ENCODE assay signal across 8 cellular contexts in genomic region chr2:20650412-20650879, GRCh38. TPM values are rescaled to one million over a fixed set of nuclear protein-coding genes. Genes with fewer than 3 reads are reported as not detected.
DNase-seq lines count a peak whose midpoint lies in the region; ATAC-seq and TF ChIP-seq lines count a peak whose summit lies in the region.

No MANE protein-coding gene starts in this region.

- H3K27me3 Mint-ChIP-seq in activated T-cell treated with anti-CD3 and anti-CD28 coated beads, Interleukin-2, amount 50 U/mL, for 4 hours (ENCODE audit: low read depth) = peaks cover under 1% of the 10 kb centered on the region
- peaks cover 2 to 11% (median 10%) of the 10 kb centered on the region in 3 donors for H3K27me3 Mint-ChIP-seq in immature natural killer cell (ENCODE audit: low read depth in 3 of 3)

- peaks cover 32% of the 10 kb centered on the region for H3K4me1 Mint-ChIP-seq in activated T-cell treated with anti-CD3 and anti-CD28 coated beads, Interleukin-2, amount 50 U/mL, for 4 hours (ENCODE audit: low read depth)
- peaks cover 39 to 44% of the 10 kb centered on the region in 2 donors for H3K4me1 Mint-ChIP-seq in immature natural killer cell

- 7 to 14% (median 8%) methylated on average over 10 to 18 of the region's 18 CpGs for WGBS in spleen, 5 donors

- H3K4me1 ChIP-seq in spleen = peaks cover 20 to 44% (median 36%) of the 10 kb centered on the region in 6 donors

- TF ChIP-seq POLR2A in spleen (IDR thresholded peaks at IDR 0.05) = no peak

- intact Hi-C loops in spleen (cut with DNase I; ENCODE audit: low total_unique reads) = no loop called here

- peak overlapping the region; percentile 92 to 95 for H3K4me3 ChIP-seq in cardiac fibroblast (replicated peaks in 1 of 2; ENCODE audit: low read depth in 2 of 2, low read length in 2 of 2)
- peak overlapping the region; percentile 65 to 84 (median 75) for H3K4me3 ChIP-seq in spleen

- no peaks in the 10 kb centered on the region for H3K9me3 Mint-ChIP-seq in activated T-cell treated with anti-CD3 and anti-CD28 coated beads, Interleukin-2, amount 50 U/mL, for 4 hours
- no peaks in the 10 kb centered on the region for H3K9me3 Mint-ChIP-seq in immature natural killer cell

- H3K27me3 ChIP-seq in spleen (replicated peaks in 1 of 7) = no peaks in the 10 kb centered on the region

- H3K9me3 ChIP-seq in spleen = no peaks in the 10 kb centered on the region

- TF ChIP-seq CTCF in cardiac fibroblast (IDR thresholded peaks at IDR 0.05; ENCODE audit: low read depth, low read length) = no peak
- no peak for TF ChIP-seq CTCF in spleen (IDR thresholded peaks at IDR 0.05 in 8 of 11, conservative IDR thresholded peaks at IDR 0.05 in 3 of 11)

- H3K4me3 Mint-ChIP-seq in activated T-cell treated with anti-CD3 and anti-CD28 coated beads, Interleukin-2, amount 50 U/mL, for 4 hours = peak overlapping the region; percentile 86
- peak overlapping the region; percentile 85 to 91 (median 88) for H3K4me3 Mint-ChIP-seq in immature natural killer cell

- peak; percentile 5 to 11 for ATAC-seq in activated T-cell treated with anti-CD3 and anti-CD28 coated beads, Interleukin-2, amount 50 U/mL, for 4 hours
- peak; percentile 1 for ATAC-seq in HG02798 (IDR thresholded peaks at IDR 0.05; ENCODE audit: poor library complexity, unreplicated experiment)

- H3K36me3 ChIP-seq in spleen = peaks cover 0 to 18% (median 2%) of the 10 kb centered on the region in 6 donors

- H3K27ac ChIP-seq in spleen = peak overlapping the region; percentile 85 to 95 (median 90)

- peak overlapping the region; percentile 81 to 94 (median 92) for H3K27ac Mint-ChIP-seq in immature natural killer cell

- no peaks in the 10 kb centered on the region for H3K36me3 Mint-ChIP-seq in activated T-cell treated with anti-CD3 and anti-CD28 coated beads, Interleukin-2, amount 50 U/mL, for 4 hours (ENCODE audit: insufficient read depth)
- H3K36me3 Mint-ChIP-seq in immature natural killer cell = no peaks in the 10 kb centered on the region

- DNase-seq in activated T-cell treated with anti-CD3 and anti-CD28 coated beads, Interleukin-2, amount 50 U/mL, for 4 hours = no peak
- no peak for DNase-seq in activated T-cell treated with anti-CD3 and anti-CD28 coated beads, Interleukin-2, amount 50 U/mL, for 48 hours
- DNase-seq in NOMO-1 treated with DMSO at 0.1 percent for 48 hours (lab: John Stamatoyannopoulos, UW; ENCODE audit: unreplicated experiment) (peak; percentile 27), cardiac fibroblast (ENCODE audit: low read depth in 2 of 2) (peak; percentile 56 to 58), immature natural killer cell (no peak), spleen (no peak), NCI-H2107 treated with DMSO at 0.1 percent for 48 hours (lab: John Stamatoyannopoulos, UW; ENCODE audit: unreplicated experiment) (no peak)

RNA-seq across cellular contexts. Expression of gene HS1BP3, which starts 0.5 kb away (rescaled TPM):
- total RNA-seq in activated T-cell treated with anti-CD3 and anti-CD28 coated beads, Interleukin-2, amount 50 U/mL, for 4 hours = 1 to 10 TPM; 6.0 to 6.7 (median 6.3) TPM
- 10 to 100 TPM; 19.2 to 31.1 (median 25.3) TPM for polyA plus RNA-seq in immature natural killer cell
- total RNA-seq in spleen = 10 to 100 TPM; 21.1 to 38.0 (median 31.3) TPM
- polyA plus RNA-seq in spleen = 10 to 100 TPM in 2 of 3 donors, 1 to 10 TPM in 1; 8.8 to 23.5 (median 13.8) TPM

RNA-seq across cellular contexts. Expression of gene GDF7, which starts 16.5 kb away (rescaled TPM):
- total RNA-seq in activated T-cell treated with anti-CD3 and anti-CD28 coated beads, Interleukin-2, amount 50 U/mL, for 4 hours = under 1 TPM in 2 of 3 donors, not detected in 1; 0.03 to 0.05 TPM
- not detected for polyA plus RNA-seq in immature natural killer cell
- total RNA-seq in spleen = 1 to 10 TPM in 6 of 7 donors, under 1 TPM in 1; 0.83 to 3.8 (median 2.0) TPM
- 1 to 10 TPM in 1 of 3 donors, under 1 TPM in 2; 0.87 to 1.8 (median 0.89) TPM for polyA plus RNA-seq in spleen

Comparison
In these comparisons a context has a peak if more than half of its experiments do, and no peak if none do; other contexts are left out.
1. DNase-seq: peak in NOMO-1 treated with DMSO at 0.1 percent for 48 hours (single experiment) and cardiac fibroblast (2 of 2); none in activated T-cell treated with anti-CD3 and anti-CD28 coated beads, Interleukin-2, amount 50 U/mL, for 4 hours (single experiment), activated T-cell treated with anti-CD3 and anti-CD28 coated beads, Interleukin-2, amount 50 U/mL, for 48 hours (0 of 2), immature natural killer cell (0 of 3), spleen (single experiment) and NCI-H2107 treated with DMSO at 0.1 percent for 48 hours (single experiment).